8 cellular contexts compared by ENCODE assay signal in genomic region chr13:80376554-80376953, GRCh38.
"Had no signal": no experiment of that assay in that cellular context is flagged by ENCODE, and none has a peak within 500 bp of the region (broad histone marks: within the 10 kb centered on the region; RNA-seq: fewer than 3 reads in every experiment).

No MANE protein-coding gene starts in this region.

- DNase-seq: GM23248, GOT3, H7, HFFc6, IMR-90 had no signal

- H3K27ac Mint-ChIP-seq: HFFc6 had no signal

- H3K27ac ChIP-seq: GM23248 had no signal

- H3K4me3 Mint-ChIP-seq: HFFc6 had no signal

- H3K9me3 Mint-ChIP-seq: HFFc6 had no signal

- FAIRE-seq: HTR-8/SVneo had no signal

- H3K9me3 ChIP-seq: HAP-1 had no signal

- ATAC-seq: HCT116 had no signal

- H3K4me3 ChIP-seq: GM23248, HAP-1 had no signal

- H3K36me3 ChIP-seq: HAP-1 had no signal

- H2AFZ ChIP-seq: GM23248 had no signal

- H3K4me1 ChIP-seq: HAP-1 had no signal
